ENCODE assay signal across 15 cellular contexts in genomic region chr11:46604796-46605195, GRCh38.
"Had no signal": no experiment of that assay in that cellular context is flagged by ENCODE, and none has a peak within 500 bp of the region (broad histone marks: within the 10 kb centered on the region; RNA-seq: fewer than 3 reads in every experiment).

No MANE protein-coding gene starts in this region.

- DNase-seq: effector CD8-positive, alpha-beta T cell; heart left ventricle; hippocampal formation; naive thymus-derived CD8-positive, alpha-beta T cell; ovary; right cardiac atrium; small intestine; stimulated activated CD4-positive, alpha-beta T cell treated with anti-CD3 and anti-CD28 coated beads, Interleukin-12 subunit alpha, Interleukin-12 subunit beta, amount 100 ng/mL, for 4 hours; stimulated activated naive CD4-positive, alpha-beta T cell; stomach; tibial artery; upper lobe of right lung had no signal

- H3K27ac ChIP-seq: coronary artery, heart left ventricle, ovary, stomach, suprapubic skin, tibial artery, upper lobe of right lung had no signal

- ATAC-seq: esophagus mucosa; heart left ventricle; naive thymus-derived CD8-positive, alpha-beta T cell; right cardiac atrium; upper lobe of right lung had no signal
